10 cellular contexts compared by ENCODE assay signal in the genomic region with DNA sequence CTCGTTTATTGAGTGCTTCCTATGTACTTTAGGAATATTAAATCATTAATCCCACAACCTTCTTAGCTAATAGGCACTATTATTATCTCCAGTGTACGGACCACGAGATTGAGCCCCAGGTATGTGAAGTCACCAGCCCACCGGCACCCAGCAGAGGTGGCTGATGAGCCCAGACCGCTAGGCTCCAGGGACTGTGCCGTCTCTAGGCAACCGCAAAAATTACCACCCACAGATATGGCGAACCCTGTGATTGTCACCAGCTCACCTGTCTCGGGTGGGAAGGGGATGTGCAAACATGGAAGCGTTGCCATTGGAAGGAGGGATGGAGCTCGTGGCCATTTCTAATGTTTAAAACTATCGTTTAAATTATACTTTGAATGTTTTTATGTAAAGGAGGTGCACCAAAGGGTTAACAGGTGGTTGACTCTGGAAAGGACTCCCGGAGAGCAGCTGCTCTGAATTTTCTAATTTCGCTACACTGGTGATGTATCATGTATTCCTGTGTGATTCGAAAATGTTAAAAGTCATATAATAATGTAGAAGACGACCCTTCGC. TPM values are rescaled to one million over a fixed set of nuclear protein-coding genes. Genes with fewer than 3 reads are reported as not detected.
A peak's percentile ranks its signal among the peaks of the same experiment; 100 is the strongest.
DNase-seq lines count a peak whose midpoint lies in the region; ATAC-seq, FAIRE-seq and TF ChIP-seq lines count a peak whose summit lies in the region.
"Had no signal": no experiment of that assay in that cellular context is flagged by ENCODE, and none has a peak within 500 bp of the region (broad histone marks: within the 10 kb centered on the region; RNA-seq: fewer than 3 reads in every experiment).

No MANE protein-coding gene starts in this region.

- no peak overlapping the region for H3K27ac ChIP-seq in cardiac muscle cell
- H3K27ac ChIP-seq in GM12878 (ENCODE audit: control insufficient read depth, insufficient read depth), result no peak overlapping the region
- no peak overlapping the region for H3K27ac ChIP-seq in lower lobe of right lung
- H3K27ac ChIP-seq: skin epidermis had no signal

- intact Hi-C loops in cardiac septum (cut with DNase I), result no loop called here
- intact Hi-C loops in GM12878 (cut with micrococcal nuclease; ENCODE audit: unreplicated experiment), result no loop called here
- intact Hi-C loops in lower lobe of right lung (cut with DNase I), result no loop called here

- in situ Hi-C loops in GM12878 (cut with MboI), result no loop called here

- no peaks in the 10 kb centered on the region for H3K4me1 ChIP-seq in cardiac muscle cell (ENCODE audit: low read depth)
- peaks cover 16% of the 10 kb centered on the region for H3K4me1 ChIP-seq in GM12878 (ENCODE audit: control insufficient read depth, insufficient read depth, low read length)
- no peaks in the 10 kb centered on the region for H3K4me1 ChIP-seq in lower lobe of right lung

- H3K4me3 Mint-ChIP-seq in type B pancreatic cell, result peak overlapping the region; percentile 84
- H3K4me3 Mint-ChIP-seq: activated naive CD8-positive, alpha-beta T cell treated with anti-CD3 and anti-CD28 coated beads, Interleukin-2, amount 10 ng/mL, durations not matched to agents 7 days and 5 days had no signal

- no peak for TF ChIP-seq RAD21 in GM12878 (IDR thresholded peaks at IDR 0.05; ENCODE audit: insufficient read depth, low read depth, low read length)

- no TSS peak for BruUV-seq in GM12878 (replicated peaks; lab: Mats Ljungman, UMichigan)

- no peak for TF ChIP-seq EP300 in GM12878 (IDR thresholded peaks at IDR 0.05; ENCODE audit: borderline replicate concordance in 1 of 2, control insufficient read depth in 1 of 2, low read depth in 2 of 2, low read length in 2 of 2)

- SMC1A ChIA-PET in GM12878 (lab: Charles Lee; ENCODE audit: uncharacterized antibody, unreplicated experiment), result interaction anchor here (0.7 kb wide), 1 partner anchor 17 kb away, joined by 4 read pairs; no protein-coding TSS in a partner anchor

- no peak overlapping the region for H3K27ac Mint-ChIP-seq in type B pancreatic cell
- H3K27ac Mint-ChIP-seq: activated naive CD8-positive, alpha-beta T cell treated with anti-CD3 and anti-CD28 coated beads, Interleukin-2, amount 10 ng/mL, durations not matched to agents 7 days and 5 days had no signal

- no peak for TF ChIP-seq POLR2A in GM12878 (IDR thresholded peaks at IDR 0.05; ENCODE audit: low read depth, low read length)

- peak overlapping the region; percentile 52 for H3K4me3 ChIP-seq in cardiac muscle cell
- H3K4me3 ChIP-seq in GM12878, result peak overlapping the region; percentile 27; the same call in 1 of the 2 replicates
- H3K4me3 ChIP-seq in lower lobe of right lung, result peak overlapping the region; percentile 19
- H3K4me3 ChIP-seq: skin epidermis had no signal

- no peaks in the 10 kb centered on the region for H3K79me2 ChIP-seq in GM12878 (ENCODE audit: control insufficient read depth, insufficient read depth, low read length)

- H3K9ac ChIP-seq in GM12878 (ENCODE audit: control insufficient read depth, insufficient read depth, low read length), result no peak overlapping the region

- no peaks in the 10 kb centered on the region for H3K36me3 Mint-ChIP-seq in type B pancreatic cell
- H3K36me3 Mint-ChIP-seq: activated naive CD8-positive, alpha-beta T cell treated with anti-CD3 and anti-CD28 coated beads, Interleukin-2, amount 10 ng/mL, durations not matched to agents 7 days and 5 days had no signal

- no peaks in the 10 kb centered on the region for H3K4me1 Mint-ChIP-seq in type B pancreatic cell (ENCODE audit: unreplicated experiment)
- H3K4me1 Mint-ChIP-seq: activated naive CD8-positive, alpha-beta T cell treated with anti-CD3 and anti-CD28 coated beads, Interleukin-2, amount 10 ng/mL, durations not matched to agents 7 days and 5 days had no signal

- peaks cover 78% of the 10 kb centered on the region for H3K27me3 Mint-ChIP-seq in type B pancreatic cell

- peak overlapping the region; percentile 31 for H3K4me2 ChIP-seq in GM12878 (ENCODE audit: control insufficient read depth, insufficient read depth)

- H3K27me3 ChIP-seq in cardiac muscle cell (peaks cover 16% of the 10 kb centered on the region), GM12878 (replicated peaks in 1 of 2; ENCODE audit: control insufficient read depth in 2 of 2, insufficient read depth in 2 of 2, low read length in 1 of 2) (no peaks in the 10 kb centered on the region; a peak in 2 of 4 replicates), lower lobe of right lung (ENCODE audit: low read depth) (peaks cover 49% of the 10 kb centered on the region)

- RAD21 ChIA-PET in GM12878 (lab: Charles Lee; ENCODE audit: unreplicated experiment), result no interaction called here

- FAIRE-seq in GM12878 (lab: Jason Lieb, UNC), result no peak

- no peaks in the 10 kb centered on the region for H3K36me3 ChIP-seq in cardiac muscle cell
- H3K36me3 ChIP-seq in GM12878 (ENCODE audit: control insufficient read depth in 2 of 2, insufficient read depth in 2 of 2, low read length in 1 of 2), result no peaks in the 10 kb centered on the region
- no peaks in the 10 kb centered on the region for H3K36me3 ChIP-seq in lower lobe of right lung

- POLR2A ChIA-PET in GM12878 (lab: Charles Lee), result no interaction called here

- no peak for TF ChIP-seq CTCF in cardiac muscle cell (IDR thresholded peaks at IDR 0.05; ENCODE audit: low read depth, low read length)
- TF ChIP-seq CTCF in GM12878 (IDR thresholded peaks at IDR 0.05 in 2 of 3, conservative IDR thresholded peaks at IDR 0.05 in 1 of 3; ENCODE audit: control insufficient read depth in 2 of 3, extremely low read depth in 1 of 3, insufficient read depth in 1 of 3, low read depth in 3 of 3, low read length in 3 of 3), result no peak
- TF ChIP-seq CTCF in lower lobe of right lung (IDR thresholded peaks at IDR 0.05), result no peak
- no peak for TF ChIP-seq CTCF in type B pancreatic cell (conservative IDR thresholded peaks at IDR 0.05)

- 49% methylated on average over 17 of the region's 17 CpGs for WGBS in GM12878 (ENCODE audit: insufficient coverage, insufficient replicate concordance, low lambda C conversion rate, missing lambda C conversion rate)

- peak overlapping the region; percentile 26; the same call in 1 of the 2 replicates for H2AFZ ChIP-seq in GM12878 (ENCODE audit: control insufficient read depth, low read depth, low read length)

- CTCF ChIA-PET in GM12878 (lab: Yijun Ruan, JAX), result interaction anchor here (0.8 to 5.3 kb wide), 3 partner anchors 23 to 87 kb away, joined by 3 to 34 read pairs (median 5); no protein-coding TSS in a partner anchor

- H3K9me3 ChIP-seq in cardiac muscle cell (ENCODE audit: low read depth) (no peaks in the 10 kb centered on the region), GM12878 (replicated peaks; ENCODE audit: control insufficient read depth, insufficient read depth, low read length) (peaks cover 5% of the 10 kb centered on the region), lower lobe of right lung (no peaks in the 10 kb centered on the region)

- H3K9me3 Mint-ChIP-seq in type B pancreatic cell, result no peaks in the 10 kb centered on the region

- ATAC-seq in GM12878, result no peak
- ATAC-seq in lower lobe of right lung, result no peak
- ATAC-seq in GM21723 (IDR thresholded peaks at IDR 0.05; ENCODE audit: unreplicated experiment), result no peak

- DNase-seq in cardiac muscle cell (ENCODE audit: low read depth in 1 of 2, low spot score in 1 of 2) (no peak), cardiac septum (ENCODE audit: low spot score) (no peak), GM12878 (ENCODE audit: low read depth, low spot score) (no peak), lower lobe of right lung (no peak), type B pancreatic cell (ENCODE audit: extremely low spot score, unreplicated experiment) (no peak), NCI-H510A treated with DMSO at 0.1 percent for 48 hours (lab: John Stamatoyannopoulos, UW) (no peak)
- no peak for DNase-seq in activated CD4-positive, alpha-beta T cell treated with anti-CD3 and anti-CD28 coated beads for 1 hour
- DNase-seq: activated naive CD8-positive, alpha-beta T cell treated with anti-CD3 and anti-CD28 coated beads, Interleukin-2, amount 10 ng/mL, durations not matched to agents 7 days and 5 days had no signal

- H4K20me1 ChIP-seq in GM12878 (ENCODE audit: control insufficient read depth, insufficient read depth), result no peaks in the 10 kb centered on the region; the same call in 1 of the 2 replicates

RNA-seq across cellular contexts. Expression of gene JAKMIP1, which starts 21.0 kb away (rescaled TPM):
- total RNA-seq in cardiac muscle cell (0.14 and 1.2 TPM in 2 replicates), cardiac septum (not detected), GM12878 (2014; rRNA removed) (12.4 and 15.1 TPM in 2 replicates), GM12878 (2014; rRNA removed; fragmentation: Illumina TruSeq; extraction: Trizol) (8.7 and 9.5 TPM in 2 replicates), GM12878 (2021) (14.2 and 15.0 TPM in 2 replicates), lower lobe of right lung (0.65 TPM), type B pancreatic cell (ENCODE audit: low replicate concordance) (0.89 and 2.0 TPM in 2 replicates)
- polyA plus RNA-seq in cardiac muscle cell (0.42 and 0.68 TPM in 2 replicates), GM12878 (2011; rRNA removed) (16.7 and 20.3 TPM in 2 replicates), GM12878 (2014; fragmentation: Illumina TruSeq; extraction: Trizol) (7.2 and 9.8 TPM in 2 replicates), GM12878 (2014; fragmentation: Nextera tagmentation; extraction: Ambion mirVana) (1 to 10 TPM in 1 of 2 experiments, under 1 TPM in 1; 0.52 to 1.6 TPM), GM12878 (2014; rRNA removed) (11.8 and 12.2 TPM in 2 replicates), GM12878 (2016; fragmentation: Nextera tagmentation; extraction: Ambion mirVana) (10 to 100 TPM; 15.9 to 16.6 TPM)
- total RNA-seq in GM12878 (2013; cell fraction: nucleolus; rRNA removed), result 21.3 and 27.7 TPM in 2 replicates
- polyA plus RNA-seq in GM12878 (2011; ENCODE audit: low read depth), result 5.9 TPM
- polyA plus RNA-seq in GM12878 (2011; cell fraction: cytosol; rRNA removed), result 12.9 and 19.9 TPM in 2 replicates
- polyA plus RNA-seq in GM12878 (2011; cell fraction: nucleus; rRNA removed), result 22.6 and 29.3 TPM in 2 replicates
- 8.7 and 10.8 TPM in 2 replicates for polyA plus RNA-seq in GM12878 (2012)
- 6.1 and 12.1 TPM in 2 replicates for polyA minus RNA-seq in GM12878 (2011; rRNA and poly(A)+ RNA removed)
- 5.9 and 6.0 TPM in 2 replicates for polyA minus RNA-seq in GM12878 (2011; cell fraction: cytosol; rRNA and poly(A)+ RNA removed)
- 11.4 and 21.7 TPM in 2 replicates for polyA minus RNA-seq in GM12878 (2011; cell fraction: nucleus; rRNA and poly(A)+ RNA removed)

RNA-seq across cellular contexts. Expression of gene WFS1, which starts 48.3 kb away (rescaled TPM):
- total RNA-seq in cardiac muscle cell (29.0 and 44.8 TPM in 2 replicates), cardiac septum (48.4 TPM), GM12878 (2014; rRNA removed) (1.4 and 1.9 TPM in 2 replicates), GM12878 (2014; rRNA removed; fragmentation: Illumina TruSeq; extraction: Trizol) (0.46 and 0.54 TPM in 2 replicates), GM12878 (2021) (4.1 and 4.6 TPM in 2 replicates), lower lobe of right lung (70.3 TPM), type B pancreatic cell (ENCODE audit: low replicate concordance) (41.1 and 48.7 TPM in 2 replicates)
- polyA plus RNA-seq in cardiac muscle cell (17.3 and 30.4 TPM in 2 replicates), GM12878 (2011; rRNA removed) (0.65 and 3.3 TPM in 2 replicates), GM12878 (2014; fragmentation: Illumina TruSeq; extraction: Trizol) (0.33 and 1.0 TPM in 2 replicates), GM12878 (2014; fragmentation: Nextera tagmentation; extraction: Ambion mirVana) (under 1 TPM; 0.31 to 0.37 TPM), GM12878 (2014; rRNA removed) (2.1 and 2.9 TPM in 2 replicates), GM12878 (2016; fragmentation: Nextera tagmentation; extraction: Ambion mirVana) (1 to 10 TPM; 3.5 to 4.7 TPM)
- total RNA-seq in GM12878 (2013; cell fraction: nucleolus; rRNA removed), result 5.3 TPM in 2 replicates
- 2.0 TPM for polyA plus RNA-seq in GM12878 (2011; ENCODE audit: low read depth)
- 4.1 and 5.2 TPM in 2 replicates for polyA plus RNA-seq in GM12878 (2011; cell fraction: cytosol; rRNA removed)
- polyA plus RNA-seq in GM12878 (2011; cell fraction: nucleus; rRNA removed), result 20.4 and 24.6 TPM in 2 replicates
- 2.8 and 3.4 TPM in 2 replicates for polyA plus RNA-seq in GM12878 (2012)
- polyA minus RNA-seq in GM12878 (2011; rRNA and poly(A)+ RNA removed), result 2.9 and 10.5 TPM in 2 replicates
- 2.1 and 3.0 TPM in 2 replicates for polyA minus RNA-seq in GM12878 (2011; cell fraction: cytosol; rRNA and poly(A)+ RNA removed)
- polyA minus RNA-seq in GM12878 (2011; cell fraction: nucleus; rRNA and poly(A)+ RNA removed), result 2.1 and 3.3 TPM in 2 replicates
